12 cellular contexts compared by ENCODE assay signal in the genomic region with DNA sequence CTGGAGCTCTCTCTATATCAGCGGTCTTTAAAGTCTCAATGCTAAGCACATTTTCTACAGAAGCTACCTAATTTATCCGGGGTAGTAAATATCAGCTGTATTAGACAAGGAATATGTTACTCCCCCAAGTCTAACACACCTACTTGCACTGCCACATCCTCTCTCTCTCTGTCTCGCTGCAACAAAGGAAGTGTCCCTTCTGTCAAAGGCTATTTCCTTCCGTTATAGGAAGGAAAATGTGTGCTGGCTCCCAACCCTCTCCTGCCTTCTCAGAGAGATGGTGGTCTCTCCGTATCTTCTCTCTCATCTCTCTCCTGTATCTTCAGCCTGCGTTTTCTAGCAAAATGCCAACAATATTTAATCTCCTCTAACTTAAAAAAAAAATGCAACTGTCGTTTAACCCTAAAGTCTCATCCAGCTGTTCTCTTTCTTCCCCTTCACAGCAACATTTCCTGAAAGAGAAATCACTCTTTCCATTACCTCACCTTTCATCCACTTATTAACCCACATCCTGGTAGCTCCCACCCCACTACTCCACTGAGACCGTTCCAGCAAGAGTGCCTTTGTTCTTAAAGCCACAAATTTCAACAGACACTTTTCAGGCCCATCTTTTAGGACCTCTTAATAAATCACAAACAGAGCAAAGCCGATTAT. TPM values are rescaled to one million over a fixed set of nuclear protein-coding genes. Genes with fewer than 3 reads are reported as not detected.
DNase-seq lines count a peak whose midpoint lies in the region; ATAC-seq and TF ChIP-seq lines count a peak whose summit lies in the region.
"Had no signal": no experiment of that assay in that cellular context is flagged by ENCODE, and none has a peak within 500 bp of the region (broad histone marks: within the 10 kb centered on the region; RNA-seq: fewer than 3 reads in every experiment).

No MANE protein-coding gene starts in this region.

- no peak for ATAC-seq in GM21723 (IDR thresholded peaks at IDR 0.05; ENCODE audit: unreplicated experiment)
- ATAC-seq: pancreas had no signal

- H2BK12ac ChIP-seq in H9 (ENCODE audit: insufficient read length, low read depth, low read length) = no peak overlapping the region

- H3K79me1 ChIP-seq in H9 (ENCODE audit: insufficient read depth, low read depth, low read length, poor library complexity, severe bottlenecking) = peaks cover 6% of the 10 kb centered on the region

- H2BK20ac ChIP-seq in H9 (ENCODE audit: low read depth, low read length, poor library complexity, severe bottlenecking) = no peak overlapping the region

- H3K4me1 ChIP-seq in BLaER1 (peaks cover 47% of the 10 kb centered on the region), H9 (ENCODE audit: insufficient read depth, low read length) (peaks cover 3% of the 10 kb centered on the region; the same call in 1 of the 2 replicates), adrenal gland (replicated peaks in 1 of 2) (peaks cover 8 to 16% of the 10 kb centered on the region in 2 donors)
- H3K4me1 ChIP-seq: pancreas had no signal

- H3K9ac ChIP-seq in BLaER1 = peak overlapping the region; percentile 97
- no peak overlapping the region for H3K9ac ChIP-seq in H9 (ENCODE audit: extremely low read depth, insufficient read length, low read length)

- no peak overlapping the region for H2AK5ac ChIP-seq in H9 (ENCODE audit: insufficient read length, low read length)

- H4K91ac ChIP-seq in H9 (ENCODE audit: insufficient read length, low read depth, low read length) = no peak overlapping the region

- H3K4me3 ChIP-seq in BLaER1 = peak overlapping the region; percentile 87
- H3K4me3 ChIP-seq in adrenal gland = no peak overlapping the region
- H3K4me3 ChIP-seq: pancreas had no signal

- WGBS in H9 (ENCODE audit: extremely low coverage, insufficient read length, low lambda C conversion rate) = no CpG with 5 or more reads among the region's 9 CpGs
- WGBS in adrenal gland, 4 donors = 60 to 66% (median 63%) methylated on average over 9 of the region's 9 CpGs

- peaks cover 13 to 14% of the 10 kb centered on the region in 2 experiments for H3K4me1 Mint-ChIP-seq in H9
- H3K4me1 Mint-ChIP-seq in activated CD4-positive, alpha-beta memory T cell treated with anti-CD3 and anti-CD28 coated beads for 36 hours (ENCODE audit: low read depth) = peaks cover 41% of the 10 kb centered on the region

- H3K9me3 ChIP-seq in BLaER1 = no peaks in the 10 kb centered on the region
- H3K9me3 ChIP-seq in H9 (ENCODE audit: control insufficient read depth, low read depth, low read length) = no peaks in the 10 kb centered on the region
- no peaks in the 10 kb centered on the region for H3K9me3 ChIP-seq in adrenal gland (replicated peaks in 1 of 3)
- H3K9me3 ChIP-seq: pancreas had no signal

- no peak overlapping the region for H2BK15ac ChIP-seq in H9 (ENCODE audit: low read depth, low read length)

- TF ChIP-seq CTCF in H9 (conservative IDR thresholded peaks at IDR 0.05) = no peak
- TF ChIP-seq CTCF in adrenal gland (IDR thresholded peaks at IDR 0.05) = no peak

- no peak overlapping the region for H2AFZ ChIP-seq in H9 (ENCODE audit: low read length)

- no peak overlapping the region for H3T11ph ChIP-seq in H9 (ENCODE audit: low read length)

- no peaks in the 10 kb centered on the region; a peak in 1 of 5 replicates for H3K9me3 Mint-ChIP-seq in H9
- no peaks in the 10 kb centered on the region for H3K9me3 Mint-ChIP-seq in activated CD4-positive, alpha-beta memory T cell treated with anti-CD3 and anti-CD28 coated beads for 36 hours

- H3K27ac ChIP-seq in BLaER1 (peak overlapping the region; percentile 93), H9 (ENCODE audit: insufficient read length, low read depth, low read length) (no peak overlapping the region), adrenal gland (no peak overlapping the region)
- H3K27ac ChIP-seq: pancreas had no signal

- H3K23ac ChIP-seq in H9 (ENCODE audit: insufficient read length, low read depth, low read length) = no peak overlapping the region

- peak overlapping the region; percentile 34 to 87; a peak in 4 of 5 replicates for H3K4me3 Mint-ChIP-seq in H9
- peak overlapping the region; percentile 94 for H3K4me3 Mint-ChIP-seq in activated CD4-positive, alpha-beta memory T cell treated with anti-CD3 and anti-CD28 coated beads for 36 hours

- H4K8ac ChIP-seq in H9 (replicated peaks; ENCODE audit: insufficient read length, low read depth, low read length) = no peak overlapping the region

- no peak overlapping the region for H4K5ac ChIP-seq in H9 (ENCODE audit: insufficient read length, low read depth, low read length)

- H4K20me1 ChIP-seq in BLaER1 (peaks cover 27% of the 10 kb centered on the region), H9 (ENCODE audit: control insufficient read depth, insufficient read depth, insufficient read length) (no peaks in the 10 kb centered on the region)

- no peak overlapping the region for H2BK5ac ChIP-seq in H9 (ENCODE audit: insufficient read length, low read length)

- H3K27me3 Mint-ChIP-seq in H9 (ENCODE audit: low read depth) = peaks cover 11% of the 10 kb centered on the region
- no peaks in the 10 kb centered on the region for H3K27me3 Mint-ChIP-seq in activated CD4-positive, alpha-beta memory T cell treated with anti-CD3 and anti-CD28 coated beads for 36 hours

- no peak overlapping the region for H2BK120ac ChIP-seq in H9 (ENCODE audit: low read depth, low read length, poor library complexity, severe bottlenecking)

- no peaks in the 10 kb centered on the region for H3K23me2 ChIP-seq in H9 (ENCODE audit: insufficient read length, low read depth, low read length, poor library complexity, severe bottlenecking)

- H3K27ac Mint-ChIP-seq in H9 = peak overlapping the region in 1 of 3 experiments; percentile 36; a peak in 1 of 7 replicates
- H3K27ac Mint-ChIP-seq in activated CD4-positive, alpha-beta memory T cell treated with anti-CD3 and anti-CD28 coated beads for 36 hours = peak overlapping the region; percentile 90

- no peak overlapping the region for H3K14ac ChIP-seq in H9 (ENCODE audit: insufficient read depth, low read length)

- POLR2A ChIA-PET in activated CD4-positive, alpha-beta memory T cell treated with anti-CD3 and anti-CD28 coated beads for 36 hours (lab: Charles Lee) = interaction anchor here (0.6 to 1.1 kb wide), 4 partner anchors 35 to 54 kb away, joined by 3 to 6 read pairs (median 3); no protein-coding TSS in a partner anchor

- H3K4ac ChIP-seq in H9 (ENCODE audit: low read depth, low read length) = no peak overlapping the region

- no peak for DNase-seq in H9
- peak; percentile 44 for DNase-seq in activated CD4-positive, alpha-beta memory T cell treated with anti-CD3 and anti-CD28 coated beads for 36 hours
- peak; percentile 5 for DNase-seq in kidney glomerular epithelial cell (lab: John Stamatoyannopoulos, UW)
- no peak for DNase-seq in retina
- DNase-seq in mucosa of gallbladder (ENCODE audit: low spot score) = no peak
- no peak for DNase-seq in adrenal gland
- DNase-seq: NCI-H1930, pancreas, SHP77 treated with DMSO at 0.1 percent for 48 hours had no signal

- H3K4me2 ChIP-seq in BLaER1 (peak overlapping the region; percentile 96), H9 (ENCODE audit: insufficient read depth, insufficient read length, low read length) (no peak overlapping the region)

- TF ChIP-seq POLR2A in adrenal gland (IDR thresholded peaks at IDR 0.05) = no peak

- H3K36me3 Mint-ChIP-seq in H9 (ENCODE audit: insufficient read depth in 1 of 3, low read depth in 3 of 3) = peaks cover 23 to 47% (median 36%) of the 10 kb centered on the region in 3 experiments
- peaks cover 35% of the 10 kb centered on the region for H3K36me3 Mint-ChIP-seq in activated CD4-positive, alpha-beta memory T cell treated with anti-CD3 and anti-CD28 coated beads for 36 hours

- no peak overlapping the region for H3K18ac ChIP-seq in H9 (ENCODE audit: insufficient read length, low read depth, low read length)

- H3K36me3 ChIP-seq in BLaER1 = peaks cover 40% of the 10 kb centered on the region
- peaks cover 0 to 20% of the 10 kb centered on the region in 2 donors for H3K36me3 ChIP-seq in adrenal gland (replicated peaks in 1 of 2)

- CTCF ChIA-PET in activated CD4-positive, alpha-beta memory T cell treated with anti-CD3 and anti-CD28 coated beads for 36 hours (lab: Charles Lee) = interaction anchor here (0.6 to 1.4 kb wide), 3 partner anchors 10 to 171 kb away, joined by 3 to 4 read pairs (median 3); no protein-coding TSS in a partner anchor

- H3K27me3 ChIP-seq in BLaER1 (peaks cover 7% of the 10 kb centered on the region), H9 (ENCODE audit: insufficient read depth, low read length) (no peaks in the 10 kb centered on the region; the same call in 1 of the 2 replicates), adrenal gland (peaks cover 4% of the 10 kb centered on the region)
- H3K27me3 ChIP-seq: pancreas had no signal

- H3K56ac ChIP-seq in H9 (ENCODE audit: insufficient read length, low read depth, low read length) = no peak overlapping the region

- peaks cover 9% of the 10 kb centered on the region; the same call in 1 of the 2 replicates for H3K79me2 ChIP-seq in H9 (ENCODE audit: insufficient read depth, low read length)

- intact Hi-C loops in activated CD4-positive, alpha-beta memory T cell treated with anti-CD3 and anti-CD28 coated beads for 36 hours (cut with micrococcal nuclease) = loop anchor here (10.0 kb wide), 2 partner anchors 360 to 540 kb away; partner anchors contain the start of gene TSC1
- intact Hi-C loops in adrenal gland (cut with DNase I) = no loop called here

RNA-seq across cellular contexts. Expression of gene TTF1, which starts 2.3 kb away (rescaled TPM):
- 24.2 and 26.9 TPM in 2 replicates for total RNA-seq in H9 (2021)
- 10 to 100 TPM; 31.0 to 33.7 TPM for total RNA-seq in activated CD4-positive, alpha-beta memory T cell treated with anti-CD3 and anti-CD28 coated beads for 36 hours
- total RNA-seq in mucosa of gallbladder = 12.5 TPM
- total RNA-seq in adrenal gland = 10 to 100 TPM in 3 of 8 donors, 1 to 10 TPM in 5; 6.9 to 11.4 (median 8.4) TPM
- polyA plus RNA-seq in adrenal gland = 10 to 100 TPM in 2 of 3 donors, 1 to 10 TPM in 1; 10.0 to 18.7 (median 11.8) TPM

RNA-seq across cellular contexts. Expression of gene CFAP77, which starts 5.7 kb away (rescaled TPM):
- total RNA-seq in H9 (2021) (0.72 and 0.86 TPM in 2 replicates), mucosa of gallbladder (not detected), adrenal gland (not detected)
- not detected for total RNA-seq in activated CD4-positive, alpha-beta memory T cell treated with anti-CD3 and anti-CD28 coated beads for 36 hours
- not detected for polyA plus RNA-seq in adrenal gland
- total RNA-seq: H4, pancreas had no signal
- polyA plus RNA-seq: pancreas had no signal

RNA-seq across cellular contexts. Expression of gene SETX, which starts 49.6 kb away (rescaled TPM):
- total RNA-seq in H9 (2021) = 43.1 and 44.3 TPM in 2 replicates
- 10 to 100 TPM; 41.6 to 42.3 TPM for total RNA-seq in activated CD4-positive, alpha-beta memory T cell treated with anti-CD3 and anti-CD28 coated beads for 36 hours
- total RNA-seq in mucosa of gallbladder = 43.1 TPM
- total RNA-seq in adrenal gland = 10 to 100 TPM; 36.5 to 71.7 (median 43.7) TPM
- 10 to 100 TPM; 20.3 to 34.3 (median 23.0) TPM for polyA plus RNA-seq in adrenal gland

Comparison
In these comparisons a context has a peak if more than half of its experiments do, and no peak if none do; other contexts are left out.
1. DNase-seq: peak in activated CD4-positive, alpha-beta memory T cell treated with anti-CD3 and anti-CD28 coated beads for 36 hours (single experiment) and kidney glomerular epithelial cell (single experiment); none in H9 (single experiment), retina (single experiment), mucosa of gallbladder (single experiment) and adrenal gland (0 of 7).